In genomic region chr14:63867926-63868921, GRCh38 we compare ENCODE assay signal across 10 cellular contexts.
DNase-seq lines count a peak whose midpoint lies in the region; ATAC-seq, FAIRE-seq and TF ChIP-seq lines count a peak whose summit lies in the region.
"Had no signal": no experiment of that assay in that cellular context is flagged by ENCODE, and none has a peak within 500 bp of the region (broad histone marks: within the 10 kb centered on the region; RNA-seq: fewer than 3 reads in every experiment).

No MANE protein-coding gene starts in this region.

- no peak for TF ChIP-seq CTCF in nephron (IDR thresholded peaks at IDR 0.05; ENCODE audit: unreplicated experiment in 3 of 3)

- peak overlapping the region; percentile 10 for H3K4me3 Mint-ChIP-seq in activated naive CD8-positive, alpha-beta T cell treated with anti-CD3 and anti-CD28 coated beads, Interleukin-2, amount 50 U/mL, for 24 hours
- no peak overlapping the region for H3K4me3 Mint-ChIP-seq in nephron

- no peak overlapping the region for H3K27ac ChIP-seq in caudate nucleus (ENCODE audit: low read depth, low read length)
- H3K27ac ChIP-seq: cardiac muscle cell, SJCRH30 had no signal

- no peak for ATAC-seq in activated naive CD8-positive, alpha-beta T cell treated with anti-CD3 and anti-CD28 coated beads, Interleukin-2, amount 50 U/mL, for 24 hours
- ATAC-seq in GM18517 (IDR thresholded peaks at IDR 0.05; ENCODE audit: unreplicated experiment), result no peak

- peak overlapping the region; percentile 73 for H3K27ac Mint-ChIP-seq in activated naive CD8-positive, alpha-beta T cell treated with anti-CD3 and anti-CD28 coated beads, Interleukin-2, amount 50 U/mL, for 24 hours
- H3K27ac Mint-ChIP-seq in nephron, result peak overlapping the region; percentile 51 to 87 (median 70)

- TF ChIP-seq EP300 in Ishikawa (IDR thresholded peaks at IDR 0.05; ENCODE audit: borderline replicate concordance), result no peak

- no peaks in the 10 kb centered on the region for H3K36me3 Mint-ChIP-seq in activated naive CD8-positive, alpha-beta T cell treated with anti-CD3 and anti-CD28 coated beads, Interleukin-2, amount 50 U/mL, for 24 hours (ENCODE audit: low read depth)
- peaks cover 4% of the 10 kb centered on the region for H3K36me3 Mint-ChIP-seq in nephron (ENCODE audit: low read depth)

- FAIRE-seq in GM18507 (lab: Jason Lieb, UNC), result peak; percentile 91

- H3K27me3 Mint-ChIP-seq in activated naive CD8-positive, alpha-beta T cell treated with anti-CD3 and anti-CD28 coated beads, Interleukin-2, amount 50 U/mL, for 24 hours, result no peaks in the 10 kb centered on the region
- no peaks in the 10 kb centered on the region for H3K27me3 Mint-ChIP-seq in nephron (ENCODE audit: low read depth)

- H3K9me3 Mint-ChIP-seq in activated naive CD8-positive, alpha-beta T cell treated with anti-CD3 and anti-CD28 coated beads, Interleukin-2, amount 50 U/mL, for 24 hours, result no peaks in the 10 kb centered on the region
- no peaks in the 10 kb centered on the region for H3K9me3 Mint-ChIP-seq in nephron

- H3K4me1 Mint-ChIP-seq in activated naive CD8-positive, alpha-beta T cell treated with anti-CD3 and anti-CD28 coated beads, Interleukin-2, amount 50 U/mL, for 24 hours, result peaks cover 66% of the 10 kb centered on the region
- peaks cover 19% of the 10 kb centered on the region for H3K4me1 Mint-ChIP-seq in nephron

- DNase-seq in GM18507 (ENCODE audit: extremely low spot score, insufficient read length, low read depth) (no peak), NCI-H2227 (lab: John Stamatoyannopoulos, UW; ENCODE audit: unreplicated experiment) (no peak), caudate nucleus (lab: John Stamatoyannopoulos, UW) (no peak), NCI-H748 treated with DMSO at 0.1 percent for 48 hours (lab: John Stamatoyannopoulos, UW) (no peak)
- DNase-seq in activated naive CD8-positive, alpha-beta T cell treated with anti-CD3 and anti-CD28 coated beads, Interleukin-2, amount 50 U/mL, for 24 hours, result no peak
- DNase-seq: SJCRH30 had no signal

- TF ChIP-seq RAD21 in Ishikawa (IDR thresholded peaks at IDR 0.05; ENCODE audit: low read depth), result no peak

TF ChIP-seq in Ishikawa, 13 proteins besides CTCF, POLR2A, EP300 and RAD21:
- TF ChIP-seq TEAD4 (IDR thresholded peaks at IDR 0.05), result no peak
- TF ChIP-seq CEBPB (IDR thresholded peaks at IDR 0.05), result peak; percentile 23; the same call in 1 of the 2 replicates
